In genomic region chr12:42741771-42742510, GRCh38 we compare ENCODE assay signal across 13 cellular contexts.
DNase-seq lines count a peak whose midpoint lies in the region; ATAC-seq and TF ChIP-seq lines count a peak whose summit lies in the region.
"Had no signal": no experiment of that assay in that cellular context is flagged by ENCODE, and none has a peak within 500 bp of the region (broad histone marks: within the 10 kb centered on the region; RNA-seq: fewer than 3 reads in every experiment).

No MANE protein-coding gene starts in this region.

- no peaks in the 10 kb centered on the region for H3K27me3 ChIP-seq in right atrium auricular region
- no peaks in the 10 kb centered on the region for H3K27me3 ChIP-seq in adrenal gland

- in situ Hi-C loops in astrocyte of the spinal cord (cut with HindIII; ENCODE audit: low sequenced_read_pairs): no loop called here

- intact Hi-C loops in Right ventricle myocardium superior (cut with DNase I) (loop anchor here (5.0 kb wide), 1 partner anchor 260 kb away; no protein-coding TSS in a partner anchor), cardiac septum (cut with DNase I) (loop anchor here (5.0 kb wide), 1 partner anchor 235 kb away; no protein-coding TSS in a partner anchor), adrenal gland (cut with DNase I) (no loop called here)

- no peaks in the 10 kb centered on the region for H3K36me3 ChIP-seq in right atrium auricular region
- no peaks in the 10 kb centered on the region for H3K36me3 ChIP-seq in adrenal gland (replicated peaks in 1 of 2)

- no peak for TF ChIP-seq POLR2A in adrenal gland (IDR thresholded peaks at IDR 0.05)

- H3K4me3 ChIP-seq in astrocyte of the spinal cord (ENCODE audit: low read depth, low read length) (no peak overlapping the region), right atrium auricular region (no peak overlapping the region), adrenal gland (no peak overlapping the region)

- H3K4me1 ChIP-seq in right atrium auricular region: peaks cover 0 to 57% of the 10 kb centered on the region in 2 donors
- no peaks in the 10 kb centered on the region for H3K4me1 ChIP-seq in adrenal gland (replicated peaks in 1 of 2)

- H3K9me3 ChIP-seq in right atrium auricular region: peaks cover 0 to 10% of the 10 kb centered on the region in 2 donors
- H3K9me3 ChIP-seq in adrenal gland (replicated peaks in 1 of 3): no peaks in the 10 kb centered on the region

- DNase-seq in Right ventricle myocardium superior: no peak
- no peak for DNase-seq in cardiac septum (ENCODE audit: low spot score)
- peak; percentile 82 for DNase-seq in astrocyte of the spinal cord (ENCODE audit: low read depth, low spot score)
- no peak for DNase-seq in right atrium auricular region (ENCODE audit: low spot score)
- DNase-seq in stimulated activated CD4-positive, alpha-beta T cell treated with anti-CD3 and anti-CD28 coated beads, Interleukin-4, amount 100 ng/mL, for 24 hours: no peak
- no peak for DNase-seq in adrenal gland
- no peak for DNase-seq in DMS153 treated with DMSO at 0.1 percent for 48 hours (lab: John Stamatoyannopoulos, UW; ENCODE audit: unreplicated experiment)
- DNase-seq: DND-41, NCI-H187 treated with DMSO at 0.1 percent for 48 hours, nucleus accumbens had no signal

- peak; percentile 78 for ATAC-seq in Right ventricle myocardium superior (ENCODE audit: poor library complexity)
- no peak for ATAC-seq in GM18520 (IDR thresholded peaks at IDR 0.05; ENCODE audit: unreplicated experiment)
- ATAC-seq: stimulated activated memory B cell treated with anti-CD40 and anti-IgM and Interleukin-4, amounts not matched to agents 10 μg/mL and 1 μg/mL and 100 μg/mL, for 72 hours had no signal

- H3K27ac ChIP-seq in right atrium auricular region (peak overlapping the region; percentile 54 to 84), adrenal gland (no peak overlapping the region)
- H3K27ac ChIP-seq: epithelial cell of prostate had no signal

- 37 to 50% (median 44%) methylated on average over 7 of the region's 7 CpGs for WGBS in adrenal gland, 4 donors

- no peak for TF ChIP-seq CTCF in astrocyte of the spinal cord (IDR thresholded peaks at IDR 0.05; ENCODE audit: low read depth, low read length)
- TF ChIP-seq CTCF in right atrium auricular region (IDR thresholded peaks at IDR 0.05): no peak
- no peak for TF ChIP-seq CTCF in adrenal gland (IDR thresholded peaks at IDR 0.05)

Comparison
In these comparisons a context has a peak if more than half of its experiments do, and no peak if none do; other contexts are left out.
1. H3K27ac ChIP-seq: peak in right atrium auricular region (2 of 2); none in adrenal gland (0 of 5).
2. intact Hi-C loops: an anchor here in Right ventricle myocardium superior (5.0 kb wide) and cardiac septum (5.0 kb wide); none called in adrenal gland.